Comparison of ENCODE assay signal across 9 cellular contexts in genomic region chr2:54604771-54605350, GRCh38.
DNase-seq lines count a peak whose midpoint lies in the region; ATAC-seq and TF ChIP-seq lines count a peak whose summit lies in the region.
"Had no signal": no experiment of that assay in that cellular context is flagged by ENCODE, and none has a peak within 500 bp of the region (broad histone marks: within the 10 kb centered on the region; RNA-seq: fewer than 3 reads in every experiment).

No MANE protein-coding gene starts in this region.

- H3K9me3 ChIP-seq in heart left ventricle (no peaks in the 10 kb centered on the region), tibial artery (no peaks in the 10 kb centered on the region), MM.1S (replicated peaks; ENCODE audit: insufficient read depth, low read length) (no peaks in the 10 kb centered on the region)

- no peak overlapping the region for H3K4me3 Mint-ChIP-seq in memory B cell

- peak overlapping the region; percentile 84 to 92 for H3K27ac Mint-ChIP-seq in activated naive CD4-positive, alpha-beta T cell treated with anti-CD3 and anti-CD28 coated beads, Interleukin-2, amount 50 U/mL, for 72 hours
- H3K27ac Mint-ChIP-seq in memory B cell: peak overlapping the region; percentile 73

- peak in 2 of 5 donors; percentile 40 to 42 for DNase-seq in heart left ventricle
- DNase-seq in left cardiac atrium: no peak
- no peak for DNase-seq in activated naive CD4-positive, alpha-beta T cell treated with anti-CD3 and anti-CD28 coated beads, Interleukin-2, amount 50 U/mL, for 72 hours (ENCODE audit: low spot score in 2 of 2)
- no peak for DNase-seq in memory B cell (ENCODE audit: low spot score in 2 of 2)
- no peak for DNase-seq in tibial artery
- no peak for DNase-seq in SW480 (ENCODE audit: low spot score)
- no peak for DNase-seq in MM.1S
- no peak for DNase-seq in GOT3 (lab: John Stamatoyannopoulos, UW)
- DNase-seq: NCI-H2081 had no signal

- H3K36me3 ChIP-seq in heart left ventricle: peaks cover 0 to 6% (median under 1%) of the 10 kb centered on the region in 9 donors
- H3K36me3 ChIP-seq in tibial artery: no peaks in the 10 kb centered on the region
- no peaks in the 10 kb centered on the region for H3K36me3 ChIP-seq in MM.1S (replicated peaks; ENCODE audit: insufficient read depth, low read length)

- no peaks in the 10 kb centered on the region for H3F3A ChIP-seq in MM.1S (ENCODE audit: insufficient read depth, low read length)

- H3K9me3 Mint-ChIP-seq in activated naive CD4-positive, alpha-beta T cell treated with anti-CD3 and anti-CD28 coated beads, Interleukin-2, amount 50 U/mL, for 72 hours: peaks cover 0 to 5% of the 10 kb centered on the region in 2 donors
- no peaks in the 10 kb centered on the region for H3K9me3 Mint-ChIP-seq in memory B cell

- peaks cover 86% of the 10 kb centered on the region for H4K20me1 ChIP-seq in MM.1S (ENCODE audit: insufficient read depth, low read length)

- H3K4me3 ChIP-seq in heart left ventricle: peak overlapping the region in 1 of 12 donors; percentile 16
- H3K4me3 ChIP-seq in tibial artery: no peak overlapping the region
- H3K4me3 ChIP-seq in MM.1S (ENCODE audit: low read length): no peak overlapping the region

- H3K27me3 ChIP-seq in heart left ventricle: no peaks in the 10 kb centered on the region
- no peaks in the 10 kb centered on the region for H3K27me3 ChIP-seq in tibial artery
- no peaks in the 10 kb centered on the region for H3K27me3 ChIP-seq in MM.1S (replicated peaks; ENCODE audit: insufficient read depth, low read length)

- no peak overlapping the region for H3K9ac ChIP-seq in MM.1S (ENCODE audit: low read length)

- TF ChIP-seq CTCF in heart left ventricle (IDR thresholded peaks at IDR 0.05): no peak
- TF ChIP-seq CTCF in tibial artery (IDR thresholded peaks at IDR 0.05): no peak
- no peak for TF ChIP-seq CTCF in MM.1S (IDR thresholded peaks at IDR 0.05; ENCODE audit: low read length)

- peaks cover 53% of the 10 kb centered on the region for H3K4me1 Mint-ChIP-seq in memory B cell

- WGBS in heart left ventricle, 4 donors: 11 to 29% (median 17%) methylated on average over 12 of the region's 12 CpGs

- no peaks in the 10 kb centered on the region for H3K9me2 ChIP-seq in MM.1S (replicated peaks; ENCODE audit: insufficient read depth, low read length)

- ATAC-seq in heart left ventricle (peak in 2 of 4 donors; percentile 1 to 40), left cardiac atrium (no peak), memory B cell (ENCODE audit: low read depth) (no peak)
- ATAC-seq in activated naive CD4-positive, alpha-beta T cell treated with anti-CD3 and anti-CD28 coated beads, Interleukin-2, amount 50 U/mL, for 72 hours: peak; percentile 23 to 31

- H3K4me1 ChIP-seq in heart left ventricle (peaks cover 29 to 100% (median 95%) of the 10 kb centered on the region in 12 donors), tibial artery (peaks cover 0 to 74% (median 54%) of the 10 kb centered on the region in 4 donors), MM.1S (ENCODE audit: low read length) (no peaks in the 10 kb centered on the region)

- H3K79me2 ChIP-seq in MM.1S (ENCODE audit: low read length): peaks cover 100% of the 10 kb centered on the region

- H3K4me2 ChIP-seq in MM.1S (ENCODE audit: low read depth, low read length): no peak overlapping the region

- H2AFZ ChIP-seq in MM.1S (ENCODE audit: low read length): no peak overlapping the region

- H3K36me3 Mint-ChIP-seq in activated naive CD4-positive, alpha-beta T cell treated with anti-CD3 and anti-CD28 coated beads, Interleukin-2, amount 50 U/mL, for 72 hours: peaks cover 0 to 21% of the 10 kb centered on the region in 2 donors
- H3K36me3 Mint-ChIP-seq in memory B cell: peaks cover 13% of the 10 kb centered on the region

- no peaks in the 10 kb centered on the region for H3K27me3 Mint-ChIP-seq in memory B cell

- intact Hi-C loops in heart left ventricle (cut with DNase I) (no loop called here), left cardiac atrium (cut with DNase I) (no loop called here), tibial artery (cut with DNase I; ENCODE audit: low total_unique reads) (no loop called here)

- no peak for TF ChIP-seq POLR2A in heart left ventricle (IDR thresholded peaks at IDR 0.05)

- H3K27ac ChIP-seq in heart left ventricle (peak overlapping the region in 11 of 12 donors; percentile 47 to 82 (median 75)), tibial artery (peak overlapping the region; percentile 56 to 68), MM.1S (ENCODE audit: low read length) (no peak overlapping the region)

Comparison
In these comparisons a context has a peak if more than half of its experiments do, and no peak if none do; other contexts are left out.
1. ATAC-seq: peak in activated naive CD4-positive, alpha-beta T cell treated with anti-CD3 and anti-CD28 coated beads, Interleukin-2, amount 50 U/mL, for 72 hours (2 of 2); none in left cardiac atrium (0 of 2) and memory B cell (single experiment).